Comparison of ENCODE assay signal across 21 cellular contexts in the genomic region with DNA sequence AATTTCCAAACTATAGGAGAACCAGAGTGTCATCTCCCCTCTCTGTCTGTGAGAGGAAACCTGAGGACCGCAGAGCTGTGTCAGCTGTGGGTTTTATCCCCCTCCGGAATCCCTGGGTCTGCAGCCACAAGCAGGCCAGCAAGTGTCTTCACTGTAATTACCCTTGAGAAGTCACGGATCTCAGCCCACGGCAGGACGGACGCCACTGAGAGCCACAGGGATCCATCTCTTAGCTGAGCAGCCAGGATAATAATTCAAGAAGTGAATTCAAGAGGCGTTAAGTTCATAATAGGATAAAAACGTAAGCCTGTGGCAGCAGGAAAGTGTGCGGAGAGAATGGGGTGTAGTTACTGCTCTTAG. TPM values are rescaled to one million over a fixed set of nuclear protein-coding genes. Genes with fewer than 3 reads are reported as not detected.
DNase-seq lines count a peak whose midpoint lies in the region; ATAC-seq and TF ChIP-seq lines count a peak whose summit lies in the region.
"Had no signal": no experiment of that assay in that cellular context is flagged by ENCODE, and none has a peak within 500 bp of the region (broad histone marks: within the 10 kb centered on the region; RNA-seq: fewer than 3 reads in every experiment).

No MANE protein-coding gene starts in this region.

- H3K27me3 Mint-ChIP-seq in neural progenitor cell (ENCODE audit: insufficient read depth, low read depth), result peaks cover 17% of the 10 kb centered on the region

- intact Hi-C loops in left ventricle myocardium superior (cut with micrococcal nuclease), result no loop called here

- H3K27ac ChIP-seq in right atrium auricular region, result no peak overlapping the region
- no peak overlapping the region for H3K27ac ChIP-seq in neural progenitor cell
- H3K27ac ChIP-seq: SK-N-MC had no signal

- no peaks in the 10 kb centered on the region for H3K36me3 Mint-ChIP-seq in neural progenitor cell
- H3K36me3 Mint-ChIP-seq: CD4-positive, alpha-beta memory T cell had no signal

- no peaks in the 10 kb centered on the region for H3K79me2 ChIP-seq in neural progenitor cell (ENCODE audit: low read depth)

- no peak overlapping the region for H3K4me3 ChIP-seq in right atrium auricular region
- H3K4me3 ChIP-seq in neural progenitor cell, result no peak overlapping the region
- H3K4me3 ChIP-seq: SK-N-MC had no signal

- peak overlapping the region; percentile 72 for H3K27ac Mint-ChIP-seq in neural progenitor cell
- H3K27ac Mint-ChIP-seq: CD4-positive, alpha-beta memory T cell had no signal

- H3K4me2 ChIP-seq in neural progenitor cell, result no peak overlapping the region

- no peaks in the 10 kb centered on the region for H3K9me3 Mint-ChIP-seq in neural progenitor cell
- H3K9me3 Mint-ChIP-seq: CD4-positive, alpha-beta memory T cell had no signal

- ATAC-seq in left ventricle myocardium superior, result no peak
- ATAC-seq: HepG2 had no signal

- H3F3A ChIP-seq in neural progenitor cell (ENCODE audit: low read depth), result no peaks in the 10 kb centered on the region

- H3K36me3 ChIP-seq in right atrium auricular region (no peaks in the 10 kb centered on the region), neural progenitor cell (no peaks in the 10 kb centered on the region)

- H3K9ac ChIP-seq in neural progenitor cell, result no peak overlapping the region

- H3K4me1 Mint-ChIP-seq in neural progenitor cell, result peaks cover 38% of the 10 kb centered on the region
- H3K4me1 Mint-ChIP-seq: CD4-positive, alpha-beta memory T cell had no signal

- H3K27me3 ChIP-seq in right atrium auricular region (no peaks in the 10 kb centered on the region), neural progenitor cell (no peaks in the 10 kb centered on the region)

- DNase-seq in left ventricle myocardium superior, result peak; percentile 10
- DNase-seq in right atrium auricular region (ENCODE audit: low spot score), result no peak
- DNase-seq in NCI-H524 (lab: John Stamatoyannopoulos, UW), result peak; percentile 79 to 90
- DNase-seq in neural progenitor cell (ENCODE audit: low spot score), result no peak
- DNase-seq in SK-N-DZ (ENCODE audit: low spot score), result no peak
- DNase-seq in stimulated activated CD4-positive, alpha-beta T cell treated with anti-CD3 and anti-CD28 coated beads, Interleukin-2, amount 100 ng/mL, for 24 hours, result no peak
- DNase-seq in SIG-M5 treated with dmso at 0.1 percent for 504 hours (lab: John Stamatoyannopoulos, UW; ENCODE audit: unreplicated experiment), result no peak
- DNase-seq: C1 segment of cervical spinal cord; CD4-positive, alpha-beta memory T cell; DMS 273 treated with DMSO at 0.1 percent for 48 hours; DND-41; Karpas-422; NCI-H1436 treated with DMSO at 0.1 percent for 48 hours; NCI-H187 treated with DMSO at 0.1 percent for 48 hours; NCI-H226; NCI-H526; RPMI8226; SHP77 had no signal

- H2AFZ ChIP-seq in neural progenitor cell (replicated peaks), result no peak overlapping the region

- H4K20me1 ChIP-seq in neural progenitor cell (ENCODE audit: low read depth), result no peaks in the 10 kb centered on the region

- H3K9me3 ChIP-seq in right atrium auricular region (no peaks in the 10 kb centered on the region), neural progenitor cell (ENCODE audit: low read depth) (no peaks in the 10 kb centered on the region)

- TF ChIP-seq CTCF in right atrium auricular region (IDR thresholded peaks at IDR 0.05), result no peak
- TF ChIP-seq CTCF in neural progenitor cell (IDR thresholded peaks at IDR 0.05), result no peak

- H3K4me3 Mint-ChIP-seq in neural progenitor cell, result peak overlapping the region; percentile 13
- H3K4me3 Mint-ChIP-seq: CD4-positive, alpha-beta memory T cell had no signal

- peaks cover 0 to 1% of the 10 kb centered on the region in 2 donors for H3K4me1 ChIP-seq in right atrium auricular region
- H3K4me1 ChIP-seq in neural progenitor cell, result peaks cover 6% of the 10 kb centered on the region

RNA-seq across cellular contexts. Expression of gene DLL1, which starts 37.0 kb away (rescaled TPM):
- total RNA-seq in left ventricle myocardium superior, result 15.3 TPM
- total RNA-seq in right atrium auricular region, result 10 to 100 TPM; 11.2 to 22.0 TPM
- 35.9 and 91.8 TPM in 2 replicates for total RNA-seq in neural progenitor cell (ENCODE audit: low replicate concordance)
- polyA plus RNA-seq in SK-N-DZ (2014; cell fraction: cytosol; rRNA removed), result 2.6 and 3.0 TPM in 2 replicates
- 7.3 and 9.7 TPM in 2 replicates for polyA plus RNA-seq in SK-N-DZ (2014; cell fraction: nucleus; rRNA removed)
- total RNA-seq: HepG2; T-helper 1 cell treated with Interleukin-12 subunit alpha and Interleukin-12 subunit beta and Interleukin-4 antibody, amounts not matched to agents 30 ng/mL and 1 ng/mL, for 36 hours had no signal
- polyA plus RNA-seq: HepG2 had no signal

RNA-seq across cellular contexts. Expression of gene FAM120B, which starts 52.7 kb away (rescaled TPM):
- 20.5 TPM for total RNA-seq in left ventricle myocardium superior
- total RNA-seq in right atrium auricular region, result 10 to 100 TPM; 14.7 to 18.6 TPM
- total RNA-seq in neural progenitor cell (ENCODE audit: low replicate concordance), result 19.7 and 20.3 TPM in 2 replicates
- polyA plus RNA-seq in SK-N-DZ (2014; cell fraction: cytosol; rRNA removed), result 7.8 and 9.1 TPM in 2 replicates
- 13.9 and 18.7 TPM in 2 replicates for polyA plus RNA-seq in SK-N-DZ (2014; cell fraction: nucleus; rRNA removed)

Comparison
In these comparisons a context has a peak if more than half of its experiments do, and no peak if none do; other contexts are left out.
1. DNase-seq: peak in left ventricle myocardium superior (single experiment) and NCI-H524 (2 of 2); none in right atrium auricular region (single experiment), neural progenitor cell (single experiment), SK-N-DZ (single experiment), stimulated activated CD4-positive, alpha-beta T cell treated with anti-CD3 and anti-CD28 coated beads, Interleukin-2, amount 100 ng/mL, for 24 hours (0 of 2) and SIG-M5 treated with dmso at 0.1 percent for 504 hours (single experiment).